Comparison of ENCODE assay signal across 8 cellular contexts in the genomic region with DNA sequence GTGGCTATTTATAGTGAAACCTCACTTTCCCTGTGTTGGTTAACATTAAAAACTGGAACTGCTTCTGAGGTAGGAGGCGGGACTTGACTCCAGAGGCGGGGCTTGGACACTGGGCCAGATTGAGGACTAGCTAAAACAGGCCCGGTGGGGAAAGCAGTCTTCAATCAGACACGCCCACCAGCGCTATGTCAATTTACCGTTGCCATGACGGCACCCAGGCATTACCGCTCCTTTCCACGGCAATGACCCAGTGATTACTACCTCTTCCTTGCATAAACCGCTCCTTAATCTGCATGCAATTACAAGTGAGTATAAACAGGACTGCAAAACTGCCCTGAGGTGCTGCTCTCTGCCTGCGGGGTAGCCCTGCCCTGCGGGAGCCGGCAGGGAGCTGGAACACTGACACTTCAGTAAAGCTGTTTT. TPM values are rescaled to one million over a fixed set of nuclear protein-coding genes. Genes with fewer than 3 reads are reported as not detected.
DNase-seq lines count a peak whose midpoint lies in the region; ATAC-seq and TF ChIP-seq lines count a peak whose summit lies in the region.

No MANE protein-coding gene starts in this region.

- ATAC-seq in HG03520 (IDR thresholded peaks at IDR 0.05; ENCODE audit: unreplicated experiment) (no peak), HG03108 (IDR thresholded peaks at IDR 0.05; ENCODE audit: unreplicated experiment) (no peak)

- peak overlapping the region; percentile 49 for H3K9ac ChIP-seq in adipocyte (ENCODE audit: low read length)

- H3K4me3 ChIP-seq in LNCaP clone FGC (ENCODE audit: low read depth, low read length): peak overlapping the region; percentile 18
- H3K4me3 ChIP-seq in Peyer's patch: no peak overlapping the region
- peak overlapping the region; percentile 45 for H3K4me3 ChIP-seq in adipocyte (ENCODE audit: low read length)
- no peak overlapping the region for H3K4me3 ChIP-seq in right atrium auricular region

- peak; percentile 31 for DNase-seq in COLO829 (ENCODE audit: low spot score)
- peak; percentile 93 for DNase-seq in LNCaP clone FGC (ENCODE audit: low read depth)
- DNase-seq in Peyer's patch: peak; percentile 61 to 91 (median 88)
- DNase-seq in adipocyte (ENCODE audit: low read depth): peak; percentile 93
- peak; percentile 96 for DNase-seq in right atrium auricular region (ENCODE audit: low spot score)
- DNase-seq in retina: peak; percentile 87

- H3K36me3 ChIP-seq in Peyer's patch: no peaks in the 10 kb centered on the region
- H3K36me3 ChIP-seq in adipocyte (ENCODE audit: control insufficient read depth, insufficient read depth, low read length, severe bottlenecking): no peaks in the 10 kb centered on the region
- no peaks in the 10 kb centered on the region for H3K36me3 ChIP-seq in right atrium auricular region

- peaks cover 0 to 14% (median 0%) of the 10 kb centered on the region in 4 donors for H3K4me1 ChIP-seq in Peyer's patch
- peaks cover 19% of the 10 kb centered on the region for H3K4me1 ChIP-seq in adipocyte (ENCODE audit: control insufficient read depth, insufficient read depth, low read length)
- H3K4me1 ChIP-seq in right atrium auricular region: peaks cover 0 to 29% of the 10 kb centered on the region in 2 donors

- no peak for TF ChIP-seq POLR2A in Peyer's patch (IDR thresholded peaks at IDR 0.05)

- H3K9me3 ChIP-seq in Peyer's patch (no peaks in the 10 kb centered on the region), adipocyte (ENCODE audit: control insufficient read depth, low read length) (no peaks in the 10 kb centered on the region), right atrium auricular region (no peaks in the 10 kb centered on the region)

- H3K27me3 ChIP-seq in Peyer's patch (no peaks in the 10 kb centered on the region), adipocyte (replicated peaks; ENCODE audit: control insufficient read depth, insufficient read depth, low read length) (no peaks in the 10 kb centered on the region), right atrium auricular region (no peaks in the 10 kb centered on the region)

- no peak for TF ChIP-seq CTCF in LNCaP clone FGC (IDR thresholded peaks at IDR 0.05; ENCODE audit: control insufficient read depth, extremely low read depth, insufficient read depth)
- no peak for TF ChIP-seq CTCF in Peyer's patch (IDR thresholded peaks at IDR 0.05)
- TF ChIP-seq CTCF in right atrium auricular region (IDR thresholded peaks at IDR 0.05): no peak

- H3K27ac ChIP-seq in Peyer's patch (peak overlapping the region in 1 of 4 donors; percentile 50), right atrium auricular region (peak overlapping the region; percentile 38 to 60)

RNA-seq across cellular contexts. Expression of gene LRRFIP1, which starts 35.3 kb away (rescaled TPM):
- total RNA-seq in Peyer's patch (100 to 1,000 TPM; 114 to 182 (median 135) TPM), right atrium auricular region (10 to 100 TPM; 71.2 to 88.5 TPM)

Comparison
In these comparisons a context has a peak if more than half of its experiments do, and no peak if none do; other contexts are left out.
1. DNase-seq: peak in every context shown above with its lines; median percentile 96 in right atrium auricular region; 93 in LNCaP clone FGC; 93 in adipocyte; 88 in Peyer's patch; 87 in retina; 31 in COLO829.
2. H3K4me3 ChIP-seq: peak in LNCaP clone FGC (single experiment) and adipocyte (single experiment); none in Peyer's patch (0 of 4) and right atrium auricular region (0 of 2).